Comparison of ENCODE assay signal across 1 cellular context in genomic region chr3:196504556-196504955, GRCh38.
TF ChIP-seq lines count a peak whose summit lies in the region.

No MANE protein-coding gene starts in this region.

TF ChIP-seq in GM23338, 12 proteins besides CTCF, POLR2A, EP300 and RAD21 (continued from another document):
- TF ChIP-seq ZNF462 (CRISPR knock-in tag; IDR thresholded peaks at IDR 0.05) (no peak), JUNB (IDR thresholded peaks at IDR 0.05; ENCODE audit: unreplicated experiment) (no peak), EZH2 (IDR thresholded peaks at IDR 0.05; ENCODE audit: low read depth, unreplicated experiment) (no peak), EZH2phosphoT487 (IDR thresholded peaks at IDR 0.05; ENCODE audit: unreplicated experiment) (no peak), CREB1 (CRISPR knock-in tag; IDR thresholded peaks at IDR 0.05; ENCODE audit: low read depth) (no peak), REST (IDR thresholded peaks at IDR 0.05; ENCODE audit: unreplicated experiment) (no peak), POLR2AphosphoS5 (IDR thresholded peaks at IDR 0.05; ENCODE audit: low read depth) (no peak)
